In the genomic region with DNA sequence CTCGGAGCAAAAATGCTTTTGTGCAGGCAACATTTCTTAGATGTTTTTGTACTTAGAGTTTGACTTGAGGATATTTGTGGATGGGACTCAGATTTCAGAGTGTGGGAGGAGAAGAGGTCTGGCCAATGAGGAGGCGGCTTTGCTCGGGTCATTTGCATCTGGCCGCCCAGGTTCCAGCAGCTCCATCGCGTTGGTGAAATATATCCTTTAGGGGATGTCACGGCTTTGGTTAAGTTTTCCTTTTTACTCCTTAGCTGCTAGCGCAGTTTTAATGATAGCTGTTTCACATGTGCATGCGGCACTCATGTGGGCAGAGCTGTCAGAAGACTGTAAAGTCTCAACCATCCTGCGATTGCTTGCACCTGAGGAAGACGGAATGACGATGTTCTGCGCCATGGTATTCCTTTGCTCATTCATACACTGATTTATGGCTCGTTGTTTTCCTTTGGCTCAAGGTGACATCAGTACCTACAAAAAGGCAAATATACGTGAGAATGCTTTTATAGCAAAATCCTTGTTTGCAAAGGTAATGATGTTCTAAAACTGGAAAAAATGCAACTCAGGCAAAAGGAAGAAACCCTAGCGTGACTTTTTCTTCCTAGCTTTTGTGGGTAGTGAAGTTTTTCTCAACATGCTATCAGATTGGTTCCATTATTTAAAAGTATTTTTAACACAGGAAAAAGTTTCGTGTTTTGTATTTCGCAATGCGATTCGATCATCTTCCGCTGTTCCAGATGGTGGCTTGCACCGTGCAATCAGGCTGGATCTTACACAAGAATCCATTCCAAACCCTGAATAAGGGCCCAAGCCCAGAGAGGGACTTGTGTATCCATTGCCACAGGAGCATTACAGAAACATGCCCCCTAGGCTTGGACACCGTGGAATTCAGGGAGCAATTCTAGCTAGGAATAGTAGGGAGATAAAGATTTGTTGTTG, we compare ENCODE assay signal across 8 cellular contexts.
DNase-seq lines count a peak whose midpoint lies in the region; ATAC-seq and TF ChIP-seq lines count a peak whose summit lies in the region.

No MANE protein-coding gene starts in this region.

- intact Hi-C loops in A673 (cut with micrococcal nuclease; ENCODE audit: unreplicated experiment), result loop anchor here (10.0 kb wide), 1 partner anchor 111 kb away; no protein-coding TSS in a partner anchor

- H3K9me3 ChIP-seq in A673 (ENCODE audit: low read depth, low read length, poor library complexity, severe bottlenecking), result no peaks in the 10 kb centered on the region
- H3K9me3 ChIP-seq in HUES64 (ENCODE audit: insufficient read depth, low read depth, low read length), result no peaks in the 10 kb centered on the region
- no peaks in the 10 kb centered on the region for H3K9me3 ChIP-seq in SJCRH30 (replicated peaks)
- H3K9me3 ChIP-seq in muscle layer of duodenum (ENCODE audit: control insufficient read depth in 1 of 2, low read length in 2 of 2), result no peaks in the 10 kb centered on the region

- peak overlapping the region; percentile 32 for H3K4me3 ChIP-seq in A673 (ENCODE audit: low read depth, low read length, poor library complexity, severe bottlenecking)
- peak overlapping the region; percentile 23 for H3K4me3 ChIP-seq in HUES64 (ENCODE audit: low read length)
- no peak overlapping the region for H3K4me3 ChIP-seq in SJCRH30
- H3K4me3 ChIP-seq in muscle layer of duodenum (ENCODE audit: low read depth in 1 of 2, low read length in 2 of 2), result peak overlapping the region; percentile 51 to 54

- no peak for ATAC-seq in GM19328 (IDR thresholded peaks at IDR 0.05; ENCODE audit: unreplicated experiment)

- CTCF ChIA-PET in A673 (lab: Charles Lee), result interaction anchor here (0.6 kb wide), 1 partner anchor 54 kb away, joined by 3 read pairs; no protein-coding TSS in a partner anchor

- POLR2A ChIA-PET in A673 (lab: Charles Lee; ENCODE audit: low non-redundant PET), result interaction anchor here (0.6 kb wide), 1 partner anchor 216 kb away, joined by 3 read pairs; no protein-coding TSS in a partner anchor

- H3K27ac ChIP-seq in A673 (ENCODE audit: low read depth, low read length, poor library complexity, severe bottlenecking), result peak overlapping the region; percentile 72
- peak overlapping the region; percentile 1 for H3K27ac ChIP-seq in HUES64 (ENCODE audit: low read depth, low read length)
- H3K27ac ChIP-seq in SJCRH30, result no peak overlapping the region
- H3K27ac ChIP-seq in muscle layer of duodenum (ENCODE audit: low read length), result peak overlapping the region; percentile 78

- no peak for TF ChIP-seq CTCF in A673 (conservative IDR thresholded peaks at IDR 0.05; ENCODE audit: low read depth, low read length)

- BruUV-seq in A673 (replicated peaks; lab: Mats Ljungman, UMichigan), result TSS peak; percentile 89

- peak; percentile 94 for DNase-seq in A673 (ENCODE audit: low spot score)
- peak; percentile 33 to 67 for DNase-seq in SJCRH30
- peak; percentile 99 for DNase-seq in fibroblast of peridontal ligament (ENCODE audit: extremely low read depth)
- DNase-seq in NK-92 treated with Interleukin-12 subunit alpha and Interleukin-12 subunit beta, amount 100 ng/mL, for 24 hours (lab: John Stamatoyannopoulos, UW), result no peak
- DNase-seq in cortex of kidney (lab: John Stamatoyannopoulos, UW), result no peak

- H3K27me3 ChIP-seq in A673 (replicated peaks; ENCODE audit: insufficient read depth, low read depth, low read length, poor library complexity) (no peaks in the 10 kb centered on the region), HUES64 (ENCODE audit: insufficient read depth, low read length) (no peaks in the 10 kb centered on the region), SJCRH30 (no peaks in the 10 kb centered on the region), muscle layer of duodenum (ENCODE audit: low read depth, low read length) (no peaks in the 10 kb centered on the region)

- H3K36me3 ChIP-seq in A673 (ENCODE audit: insufficient read depth, low read length, poor library complexity, severe bottlenecking), result no peaks in the 10 kb centered on the region
- H3K36me3 ChIP-seq in HUES64 (ENCODE audit: insufficient read depth, low read length), result no peaks in the 10 kb centered on the region
- H3K36me3 ChIP-seq in SJCRH30, result no peaks in the 10 kb centered on the region
- no peaks in the 10 kb centered on the region for H3K36me3 ChIP-seq in muscle layer of duodenum (ENCODE audit: control insufficient read depth in 1 of 2, insufficient read depth in 2 of 2, low read length in 2 of 2)

- WGBS in HUES64, result 53% methylated on average over 23 of the region's 23 CpGs

- H3K9ac ChIP-seq in HUES64 (ENCODE audit: low read depth, low read length), result no peak overlapping the region; the same call in 1 of the 2 replicates

- H3K4me1 ChIP-seq in A673 (ENCODE audit: insufficient read depth, low read length, poor library complexity, severe bottlenecking), result peaks cover 17% of the 10 kb centered on the region
- H3K4me1 ChIP-seq in HUES64 (ENCODE audit: insufficient read depth, low read length), result peaks cover 14% of the 10 kb centered on the region
- no peaks in the 10 kb centered on the region for H3K4me1 ChIP-seq in SJCRH30
- peaks cover 4 to 8% of the 10 kb centered on the region in 2 donors for H3K4me1 ChIP-seq in muscle layer of duodenum (ENCODE audit: control insufficient read depth in 1 of 2, insufficient read depth in 2 of 2, low read length in 2 of 2)

Comparison
In these comparisons a context has a peak if more than half of its experiments do, and no peak if none do; other contexts are left out.
1. DNase-seq: peak in A673 (single experiment), SJCRH30 (2 of 2) and fibroblast of peridontal ligament (single experiment); none in NK-92 treated with Interleukin-12 subunit alpha and Interleukin-12 subunit beta, amount 100 ng/mL, for 24 hours (single experiment) and cortex of kidney (single experiment).